Comparison of ENCODE assay signal across 8 cellular contexts in genomic region chr5:142713151-142713706, GRCh38. TPM values are rescaled to one million over a fixed set of nuclear protein-coding genes. Genes with fewer than 3 reads are reported as not detected.
DNase-seq lines count a peak whose midpoint lies in the region; FAIRE-seq and TF ChIP-seq lines count a peak whose summit lies in the region.

No MANE protein-coding gene starts in this region.

- FAIRE-seq in H54 (lab: Jason Lieb, UNC) = no peak

- no peaks in the 10 kb centered on the region for H3K27me3 ChIP-seq in SJCRH30

- H3K4me1 ChIP-seq in ES-I3 (ENCODE audit: insufficient read depth, low read length) (peaks cover 24% of the 10 kb centered on the region), SJCRH30 (0 out of 2 replicates have a peak, but pooled peaks cover 3% of the 10 kb centered on the region)

- TF ChIP-seq POLR2A in H54 (IDR thresholded peaks at IDR 0.05; ENCODE audit: low read depth, low read length) = no peak

- DNase-seq in H54 (ENCODE audit: insufficient read length, low spot score) (peak; percentile 68), LNCaP clone FGC (ENCODE audit: low read depth) (peak; percentile 74), SJCRH30 (peak; percentile 84 to 93), globus pallidus (ENCODE audit: low spot score) (peak; percentile 84), non-pigmented ciliary epithelial cell (ENCODE audit: low read depth) (peak; percentile 43), superior temporal gyrus (ENCODE audit: extremely low spot score) (peak; percentile 94)
- DNase-seq in activated naive CD4-positive, alpha-beta T cell treated with Interleukin-2 at 50 U/mL for 16 hours = peak; percentile 87

- TF ChIP-seq CTCF in LNCaP clone FGC (IDR thresholded peaks at IDR 0.05; ENCODE audit: control insufficient read depth, extremely low read depth, insufficient read depth) = peak; percentile 97

- H3K36me3 ChIP-seq in ES-I3 (ENCODE audit: insufficient read depth, low read length) (no peaks in the 10 kb centered on the region), SJCRH30 (no peaks in the 10 kb centered on the region)

- H3K9me3 ChIP-seq in ES-I3 (ENCODE audit: control insufficient read depth, insufficient read depth, low read length) (no peaks in the 10 kb centered on the region), SJCRH30 (replicated peaks) (no peaks in the 10 kb centered on the region)

- peak overlapping the region; percentile 51 for H3K4me3 ChIP-seq in LNCaP clone FGC (ENCODE audit: low read depth, low read length)
- peak overlapping the region; percentile 61 for H3K4me3 ChIP-seq in SJCRH30

- peak overlapping the region; percentile 39; the same call in 1 of the 2 replicates for H3K27ac ChIP-seq in SJCRH30

- peak overlapping the region; percentile 90 for H3K9ac ChIP-seq in ES-I3 (ENCODE audit: low read depth, low read length)

RNA-seq across cellular contexts. Expression of gene FGF1, which starts 27.3 kb away (rescaled TPM):
- not detected in 2 replicates for total RNA-seq in SJCRH30 (2014; rRNA removed; shearing (Covaris generic))

RNA-seq across cellular contexts. Expression of gene ARHGAP26, which starts 56.9 kb away (rescaled TPM):
- total RNA-seq in SJCRH30 (2014; rRNA removed; shearing (Covaris generic)) = 16.9 and 18.8 TPM in 2 replicates

Comparison
In these comparisons a context has a peak if more than half of its experiments do, and no peak if none do; other contexts are left out.
1. Peak in every context shown above with its lines: DNase-seq, H3K4me3 ChIP-seq and H3K27ac ChIP-seq.
2. DNase-seq: peak in every context shown above with its lines; median percentile 94 in superior temporal gyrus; 88 in SJCRH30; 87 in activated naive CD4-positive, alpha-beta T cell treated with Interleukin-2 at 50 U/mL for 16 hours; 84 in globus pallidus; 74 in LNCaP clone FGC; 68 in H54; 43 in non-pigmented ciliary epithelial cell.